29 cellular contexts compared by ENCODE assay signal in genomic region chr22:20225693-20225966, GRCh38.
"Had no signal": no experiment of that assay in that cellular context is flagged by ENCODE, and none has a peak within 500 bp of the region (broad histone marks: within the 10 kb centered on the region; RNA-seq: fewer than 3 reads in every experiment).

No MANE protein-coding gene starts in this region.

- H3K27me3 ChIP-seq: colonic mucosa, heart left ventricle, hepatocyte, left lung, neutrophil, transverse colon had no signal

- H3K4me2 ChIP-seq: hepatocyte, smooth muscle cell had no signal

- H2AFZ ChIP-seq: hepatocyte, parathyroid adenoma had no signal

- ATAC-seq: heart left ventricle; left cardiac atrium; left lung; naive thymus-derived CD4-positive, alpha-beta T cell; sciatic nerve; stimulated activated naive CD8-positive, alpha-beta T cell treated with anti-CD3 and anti-CD28 coated beads, Interleukin-15, amount 100 ng/mL, for 72 hours had no signal

- H3K9me3 Mint-ChIP-seq: nephron progenitor cell had no signal

- H3K9me3 ChIP-seq: colonic mucosa, esophagus squamous epithelium, heart left ventricle, left lung, neutrophil, suprapubic skin, transverse colon had no signal

- H3K79me2 ChIP-seq: hepatocyte, parathyroid adenoma had no signal

- H3K27me3 Mint-ChIP-seq: dendritic cell treated with granulocyte-macrophage colony-stimulating factor and Interleukin-4, amounts not matched to agents 40 ng/mL and 50 ng/mL, for 4 days; naive thymus-derived CD4-positive, alpha-beta T cell; progenitor cell of endocrine pancreas; stimulated activated naive CD8-positive, alpha-beta T cell treated with anti-CD3 and anti-CD28 coated beads, Interleukin-15, amount 100 ng/mL, for 72 hours had no signal

- H3K4me1 Mint-ChIP-seq: endodermal cell; naive thymus-derived CD4-positive, alpha-beta T cell; stimulated activated naive CD8-positive, alpha-beta T cell treated with anti-CD3 and anti-CD28 coated beads, Interleukin-15, amount 100 ng/mL, for 72 hours had no signal

- H3K4me3 ChIP-seq: colonic mucosa, esophagus squamous epithelium, heart left ventricle, hepatocyte, left lung, smooth muscle cell, suprapubic skin, transverse colon had no signal

- DNase-seq: central memory CD4-positive, alpha-beta T cell; colonic mucosa; effector CD8-positive, alpha-beta T cell; endodermal cell; erythroblast; esophagus squamous epithelium; foreskin melanocyte; heart left ventricle; left cardiac atrium; left lung; mesenchymal stem cell; midbrain; naive thymus-derived CD4-positive, alpha-beta T cell; nephron progenitor cell; stimulated activated CD4-positive, alpha-beta T cell treated with anti-CD3 and anti-CD28 coated beads, Interleukin-12 subunit alpha, Interleukin-12 subunit beta, amount 100 ng/mL, for 4 hours; stimulated activated CD4-positive, alpha-beta T cell treated with anti-CD3 and anti-CD28 coated beads, Interleukin-1b, Interleukin-23, amount 100 ng/mL, for 48 hours; stimulated activated CD4-positive, alpha-beta T cell treated with anti-CD3 and anti-CD28 coated beads, Interleukin-4, amount 100 ng/mL, for 1 hour; stimulated activated CD8-positive, alpha-beta memory T cell treated with anti-CD3 and anti-CD28 coated beads, Interleukin-4, amount 100 ng/mL, for 48 hours; stimulated activated naive CD4-positive, alpha-beta T cell; stimulated activated naive CD8-positive, alpha-beta T cell treated with anti-CD3 and anti-CD28 coated beads, Interleukin-15, amount 100 ng/mL, for 72 hours; transverse colon had no signal

- H3K4me3 Mint-ChIP-seq: dendritic cell treated with granulocyte-macrophage colony-stimulating factor and Interleukin-4, amounts not matched to agents 40 ng/mL and 50 ng/mL, for 4 days; endodermal cell; naive thymus-derived CD4-positive, alpha-beta T cell; nephron progenitor cell; stimulated activated naive CD8-positive, alpha-beta T cell treated with anti-CD3 and anti-CD28 coated beads, Interleukin-15, amount 100 ng/mL, for 72 hours had no signal

- H3K36me3 Mint-ChIP-seq: naive thymus-derived CD4-positive, alpha-beta T cell had no signal

- H3K9ac ChIP-seq: parathyroid adenoma had no signal

- H3K27ac Mint-ChIP-seq: dendritic cell treated with granulocyte-macrophage colony-stimulating factor and Interleukin-4, amounts not matched to agents 40 ng/mL and 50 ng/mL, for 4 days; endodermal cell; nephron progenitor cell; stimulated activated naive CD8-positive, alpha-beta T cell treated with anti-CD3 and anti-CD28 coated beads, Interleukin-15, amount 100 ng/mL, for 72 hours had no signal

- H3K4me1 ChIP-seq: colonic mucosa, parathyroid adenoma, suprapubic skin, transverse colon had no signal

- H3K36me3 ChIP-seq: colonic mucosa, esophagus squamous epithelium, heart left ventricle, left lung, neutrophil, suprapubic skin, transverse colon had no signal

- H3K27ac ChIP-seq: colonic mucosa, esophagus squamous epithelium, heart left ventricle, hepatocyte, left lung, neutrophil, parathyroid adenoma, suprapubic skin, transverse colon had no signal
